25 cellular contexts compared by ENCODE assay signal in genomic region chr2:42267530-42267929, GRCh38.
DNase-seq lines count a peak whose midpoint lies in the region; ATAC-seq and TF ChIP-seq lines count a peak whose summit lies in the region.
"Had no signal": no experiment of that assay in that cellular context is flagged by ENCODE, and none has a peak within 500 bp of the region (broad histone marks: within the 10 kb centered on the region; RNA-seq: fewer than 3 reads in every experiment).

No MANE protein-coding gene starts in this region.

- H3K4me3 ChIP-seq in CD4-positive, CD25-positive, alpha-beta regulatory T cell (ENCODE audit: low read depth, low read length), result peak overlapping the region; percentile 47
- no peak overlapping the region for H3K4me3 ChIP-seq in GM12865 (ENCODE audit: low read depth, low read length)
- H3K4me3 ChIP-seq: ascending aorta, GM23248, psoas muscle, thoracic aorta, vagina had no signal

- H3K9me3 ChIP-seq in CD4-positive, CD25-positive, alpha-beta regulatory T cell (ENCODE audit: control insufficient read depth in 2 of 2, low read length in 2 of 2), result no peaks in the 10 kb centered on the region
- H3K9me3 ChIP-seq: ascending aorta, neutrophil, psoas muscle, thoracic aorta, vagina had no signal

- H3K4me1 Mint-ChIP-seq in CD4-positive, CD25-positive, alpha-beta regulatory T cell, result peaks cover 15 to 34% (median 25%) of the 10 kb centered on the region in 4 donors
- H3K4me1 Mint-ChIP-seq in activated naive CD8-positive, alpha-beta T cell (ENCODE audit: low read depth), result peaks cover 20% of the 10 kb centered on the region
- H3K4me1 Mint-ChIP-seq: activated B cell treated with CpG ODN at 0.5 μM for 24 hours; stimulated activated memory B cell treated with anti-CD40 and anti-IgM and Interleukin-4, amounts not matched to agents 10 μg/mL and 1 μg/mL and 100 μg/mL, for 72 hours had no signal

- H3K36me3 ChIP-seq in CD4-positive, CD25-positive, alpha-beta regulatory T cell (ENCODE audit: control insufficient read depth, insufficient read depth, low read length), result peaks cover 59% of the 10 kb centered on the region
- H3K36me3 ChIP-seq: ascending aorta, thoracic aorta, vagina had no signal

- no peak for TF ChIP-seq CTCF in GM12865 (IDR thresholded peaks at IDR 0.05; ENCODE audit: insufficient read depth, low read depth, low read length, missing control alignments)

- H3K36me3 Mint-ChIP-seq in CD4-positive, CD25-positive, alpha-beta regulatory T cell, result peaks cover 22% of the 10 kb centered on the region
- H3K36me3 Mint-ChIP-seq in activated naive CD8-positive, alpha-beta T cell, result peaks cover 7% of the 10 kb centered on the region

- H3K27ac ChIP-seq in CD4-positive, CD25-positive, alpha-beta regulatory T cell (ENCODE audit: insufficient read depth, low read length, poor library complexity, severe bottlenecking), result peak overlapping the region; percentile 5
- H3K27ac ChIP-seq: ascending aorta, GM23248, neutrophil, psoas muscle, thoracic aorta, vagina had no signal

- DNase-seq in CD4-positive, CD25-positive, alpha-beta regulatory T cell, result peak in 1 of 3 donors; percentile 36
- DNase-seq in GM12865 (ENCODE audit: low read depth) (peak; percentile 30), epidermal melanocyte (ENCODE audit: insufficient read length, low spot score) (no peak)
- no peak for DNase-seq in activated CD4-positive, alpha-beta T cell treated with anti-CD3 and anti-CD28 coated beads, Interleukin-2, amount 50 U/mL, for 48 hours
- DNase-seq: activated B cell treated with CpG ODN at 0.5 μM for 24 hours; activated CD8-positive, alpha-beta memory T cell treated with anti-CD3 and anti-CD28 coated beads for 24 hours; activated effector memory CD4-positive, alpha-beta T cell treated with Interleukin-2 at 50 U/mL for 16 hours; caudate nucleus; DMS153; GM23248; HFFc6; KG1; left cardiac atrium; NCI-H1694; NCI-H748 treated with DMSO at 0.1 percent for 48 hours; psoas muscle had no signal

- peak overlapping the region in 2 of 3 donors; percentile 0 to 24 for H3K27ac Mint-ChIP-seq in CD4-positive, CD25-positive, alpha-beta regulatory T cell
- peak overlapping the region; percentile 28 for H3K27ac Mint-ChIP-seq in activated naive CD8-positive, alpha-beta T cell
- H3K27ac Mint-ChIP-seq: activated B cell treated with CpG ODN at 0.5 μM for 24 hours; CD14-positive monocyte; HFFc6; stimulated activated memory B cell treated with anti-CD40 and anti-IgM and Interleukin-4, amounts not matched to agents 10 μg/mL and 1 μg/mL and 100 μg/mL, for 72 hours had no signal

- no peaks in the 10 kb centered on the region for H3K27me3 ChIP-seq in CD4-positive, CD25-positive, alpha-beta regulatory T cell (ENCODE audit: control insufficient read depth, insufficient read depth, low read length)
- H3K27me3 ChIP-seq: ascending aorta, neutrophil, vagina had no signal

- H3K27me3 Mint-ChIP-seq in CD4-positive, CD25-positive, alpha-beta regulatory T cell, result no peaks in the 10 kb centered on the region
- H3K27me3 Mint-ChIP-seq in activated naive CD8-positive, alpha-beta T cell, result no peaks in the 10 kb centered on the region
- H3K27me3 Mint-ChIP-seq: activated B cell treated with CpG ODN at 0.5 μM for 24 hours; stimulated activated memory B cell treated with anti-CD40 and anti-IgM and Interleukin-4, amounts not matched to agents 10 μg/mL and 1 μg/mL and 100 μg/mL, for 72 hours had no signal

- peak in 1 of 2 donors; percentile 28 for ATAC-seq in CD4-positive, CD25-positive, alpha-beta regulatory T cell (ENCODE audit: low read depth in 2 of 2)
- ATAC-seq in HG02798 (IDR thresholded peaks at IDR 0.05; ENCODE audit: poor library complexity, unreplicated experiment), result peak; percentile 42
- ATAC-seq in HG02588 (IDR thresholded peaks at IDR 0.05; ENCODE audit: unreplicated experiment), result no peak
- ATAC-seq: left cardiac atrium; psoas muscle; stimulated activated memory B cell treated with anti-CD40 and anti-IgM and Interleukin-4, amounts not matched to agents 10 μg/mL and 1 μg/mL and 100 μg/mL, for 72 hours had no signal

- H3K4me3 Mint-ChIP-seq in CD4-positive, CD25-positive, alpha-beta regulatory T cell, result no peak overlapping the region
- no peak overlapping the region for H3K4me3 Mint-ChIP-seq in activated naive CD8-positive, alpha-beta T cell
- H3K4me3 Mint-ChIP-seq: activated B cell treated with CpG ODN at 0.5 μM for 24 hours; CD14-positive monocyte; HFFc6; stimulated activated memory B cell treated with anti-CD40 and anti-IgM and Interleukin-4, amounts not matched to agents 10 μg/mL and 1 μg/mL and 100 μg/mL, for 72 hours had no signal

- H3K9me3 Mint-ChIP-seq in CD4-positive, CD25-positive, alpha-beta regulatory T cell, result no peaks in the 10 kb centered on the region
- H3K9me3 Mint-ChIP-seq in activated naive CD8-positive, alpha-beta T cell (ENCODE audit: low read depth), result no peaks in the 10 kb centered on the region
- H3K9me3 Mint-ChIP-seq: activated B cell treated with CpG ODN at 0.5 μM for 24 hours; CD14-positive monocyte; HFFc6; stimulated activated memory B cell treated with anti-CD40 and anti-IgM and Interleukin-4, amounts not matched to agents 10 μg/mL and 1 μg/mL and 100 μg/mL, for 72 hours had no signal

- peaks cover 14% of the 10 kb centered on the region for H3K4me1 ChIP-seq in CD4-positive, CD25-positive, alpha-beta regulatory T cell (ENCODE audit: control insufficient read depth, insufficient read depth, low read length, poor library complexity, severe bottlenecking)
- H3K4me1 ChIP-seq: psoas muscle had no signal
